Comparison of ENCODE assay signal across 8 cellular contexts in the genomic region with DNA sequence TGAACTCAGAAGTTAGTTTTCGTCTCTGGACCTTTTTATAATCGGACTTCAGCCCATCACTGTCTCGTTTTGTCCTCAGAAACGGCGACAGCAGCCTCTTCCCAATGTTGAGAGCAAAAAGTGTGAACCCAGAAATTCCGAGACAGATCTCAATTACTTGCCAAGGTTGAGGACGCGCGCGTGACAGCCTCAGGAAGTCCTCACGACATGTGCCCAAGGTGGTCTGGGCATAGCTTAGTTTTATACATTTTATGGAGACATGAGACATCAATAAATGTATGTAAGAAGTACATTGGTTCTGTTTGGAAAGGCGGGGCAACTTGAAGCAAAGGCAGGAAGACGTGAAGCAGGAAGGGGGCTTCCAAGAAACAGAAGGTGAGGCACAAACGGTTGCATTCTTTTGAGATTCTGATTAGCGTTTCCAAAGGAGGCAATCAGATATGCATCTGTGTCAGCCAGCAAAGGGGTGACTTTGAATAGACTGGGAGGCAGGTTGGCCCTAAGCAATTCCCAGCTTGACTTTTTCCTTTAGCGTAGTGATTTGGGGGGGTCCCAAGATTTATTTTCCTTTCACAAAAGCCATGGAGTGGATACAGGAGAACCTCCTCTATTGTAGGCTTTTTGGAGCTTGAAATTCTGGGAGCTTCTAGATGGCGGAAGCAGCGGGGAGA. TPM values are rescaled to one million over a fixed set of nuclear protein-coding genes. Genes with fewer than 3 reads are reported as not detected.
DNase-seq lines count a peak whose midpoint lies in the region; ATAC-seq, FAIRE-seq and TF ChIP-seq lines count a peak whose summit lies in the region.

No MANE protein-coding gene starts in this region.

- H3K4me3 ChIP-seq in astrocyte of the spinal cord (ENCODE audit: low read depth, low read length): peak overlapping the region; percentile 73
- peak overlapping the region; percentile 91 to 99 for H3K4me3 ChIP-seq in kidney (ENCODE audit: low read length in 2 of 2)

- H3K36me3 ChIP-seq in kidney (ENCODE audit: control insufficient read depth in 1 of 2, insufficient read depth in 2 of 2, low read length in 2 of 2): peaks cover 2 to 6% of the 10 kb centered on the region in 2 donors

- DNase-seq in NCI-H2196 (lab: John Stamatoyannopoulos, UW; ENCODE audit: unreplicated experiment) (peak; percentile 57), NCI-H2196 treated with DMSO at 0.1 percent for 48 hours (lab: John Stamatoyannopoulos, UW; ENCODE audit: unreplicated experiment) (no peak), astrocyte of the spinal cord (ENCODE audit: low read depth, low spot score) (no peak), kidney (no peak), superior temporal gyrus (ENCODE audit: extremely low spot score) (peak; percentile 38), dedifferentiated amniotic fluid mesenchymal stem cell (ENCODE audit: extremely low spot score) (no peak)

- H3K27ac ChIP-seq in kidney (ENCODE audit: low read depth in 2 of 2, low read length in 2 of 2): peak overlapping the region; percentile 98 to 99

- no peaks in the 10 kb centered on the region for H3K9me3 ChIP-seq in kidney (ENCODE audit: control insufficient read depth in 1 of 2, low read length in 2 of 2)

- intact Hi-C loops in kidney (cut with DNase I): no loop called here

- in situ Hi-C loops in astrocyte of the spinal cord (cut with HindIII; ENCODE audit: low sequenced_read_pairs): no loop called here

- no peak for TF ChIP-seq CTCF in astrocyte of the spinal cord (IDR thresholded peaks at IDR 0.05; ENCODE audit: low read depth, low read length)
- no peak for TF ChIP-seq CTCF in kidney (IDR thresholded peaks at IDR 0.05; ENCODE audit: borderline replicate concordance, extremely low read depth, insufficient read depth)

- ATAC-seq in HG03521 (IDR thresholded peaks at IDR 0.05; ENCODE audit: unreplicated experiment) (peak; percentile 4), HG03469 (IDR thresholded peaks at IDR 0.05; ENCODE audit: unreplicated experiment) (no peak)

- peaks cover 6 to 11% of the 10 kb centered on the region in 2 donors for H3K4me1 ChIP-seq in kidney (ENCODE audit: control insufficient read depth in 1 of 2, insufficient read depth in 1 of 2, low read depth in 1 of 2, low read length in 2 of 2)

- peak overlapping the region; percentile 89 to 97 for H3K9ac ChIP-seq in kidney (ENCODE audit: low read length in 2 of 2)

- FAIRE-seq in kidney (lab: Jason Lieb, UNC): no peak

RNA-seq across cellular contexts. Expression of a gene that starts 0.6 kb away (rescaled TPM):
- total RNA-seq in kidney: 11.6 TPM
- polyA plus RNA-seq in kidney (ENCODE audit: insufficient read depth, low read depth, low replicate concordance): 10.1 TPM

RNA-seq across cellular contexts. Expression of a gene that starts 8.9 kb away (rescaled TPM):
- 36.2 TPM for total RNA-seq in kidney
- polyA plus RNA-seq in kidney (ENCODE audit: insufficient read depth, low read depth, low replicate concordance): 46.9 TPM

RNA-seq across cellular contexts. Expression of a gene that starts 22.9 kb away (rescaled TPM):
- total RNA-seq in kidney: 11.9 TPM
- polyA plus RNA-seq in kidney (ENCODE audit: insufficient read depth, low read depth, low replicate concordance): 4.4 TPM

RNA-seq across cellular contexts. Expression of a gene that starts 36.3 kb away (rescaled TPM):
- total RNA-seq in kidney: 16.7 TPM
- 32.7 TPM for polyA plus RNA-seq in kidney (ENCODE audit: insufficient read depth, low read depth, low replicate concordance)

RNA-seq across cellular contexts. Expression of a gene that starts 50.3 kb away (rescaled TPM):
- total RNA-seq in kidney: 18.5 TPM
- 6.3 TPM for polyA plus RNA-seq in kidney (ENCODE audit: insufficient read depth, low read depth, low replicate concordance)

Comparison
In these comparisons a context has a peak if more than half of its experiments do, and no peak if none do; other contexts are left out.
1. DNase-seq: peak in NCI-H2196 (single experiment) and superior temporal gyrus (single experiment); none in NCI-H2196 treated with DMSO at 0.1 percent for 48 hours (single experiment), astrocyte of the spinal cord (single experiment), kidney (single experiment) and dedifferentiated amniotic fluid mesenchymal stem cell (single experiment).